1 cellular context compared by ENCODE assay signal in the genomic region with DNA sequence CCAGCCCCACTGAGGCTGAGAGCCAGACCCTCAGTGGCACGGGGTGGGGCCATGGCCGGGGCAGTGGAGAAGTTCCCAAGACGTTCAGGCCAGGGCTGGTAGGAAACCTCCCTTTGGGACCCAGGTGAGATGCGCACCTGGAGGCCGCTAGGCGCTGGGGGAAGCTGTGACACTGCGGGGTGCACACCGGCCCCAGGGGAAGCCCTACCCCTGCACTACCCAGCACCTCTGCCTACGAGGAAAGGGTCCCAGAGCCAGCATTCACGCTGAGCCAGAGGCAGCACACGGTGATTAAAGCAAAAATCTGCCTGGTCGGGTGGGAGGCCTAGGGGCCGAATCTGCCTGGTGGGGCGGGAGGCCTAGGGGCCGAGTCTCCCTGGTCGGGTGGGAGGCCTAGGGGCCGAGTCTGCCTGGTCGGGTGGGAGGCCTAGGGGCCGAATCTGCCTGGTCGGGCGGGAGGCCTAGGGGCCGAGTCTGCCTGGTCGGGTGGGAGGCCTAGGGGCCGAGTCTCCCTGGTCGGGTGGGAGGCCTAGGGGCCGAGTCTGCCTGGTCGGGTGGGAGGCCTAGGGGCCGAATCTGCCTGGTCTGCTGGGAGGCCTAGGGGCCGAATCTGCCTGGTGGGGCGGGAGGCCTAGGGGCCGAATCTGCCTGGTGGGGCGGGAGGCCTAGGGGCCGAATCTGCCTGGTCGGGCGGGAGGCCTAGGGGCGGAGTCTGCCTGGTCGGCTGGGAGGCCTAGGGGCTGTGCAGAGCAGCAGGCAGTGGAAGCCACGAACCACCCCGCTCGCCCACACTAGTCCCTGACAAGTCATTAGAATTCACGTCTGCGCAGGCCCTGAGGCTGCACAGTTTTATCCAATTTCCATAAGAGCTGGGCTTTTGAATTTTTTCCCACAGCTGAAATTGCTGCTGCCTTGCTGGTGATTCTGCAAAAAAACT.
A peak's percentile ranks its signal among the peaks of the same experiment; 100 is the strongest.
TF ChIP-seq lines count a peak whose summit lies in the region.

No MANE protein-coding gene starts in this region.

TF ChIP-seq in H1, 55 proteins besides CTCF, POLR2A, EP300 and RAD21:
- TF ChIP-seq E2F6 (IDR thresholded peaks at IDR 0.05), result 0 out of 2 replicates have a peak, but pooled peaks have one; percentile 33
